ENCODE assay signal across 18 cellular contexts in genomic region chr17:75168998-75169397, GRCh38. TPM values are rescaled to one million over a fixed set of nuclear protein-coding genes. Genes with fewer than 3 reads are reported as not detected.
DNase-seq lines count a peak whose midpoint lies in the region; ATAC-seq, FAIRE-seq and TF ChIP-seq lines count a peak whose summit lies in the region.
"Had no signal": no experiment of that assay in that cellular context is flagged by ENCODE, and none has a peak within 500 bp of the region (broad histone marks: within the 10 kb centered on the region; RNA-seq: fewer than 3 reads in every experiment).

No MANE protein-coding gene starts in this region.

- H2AFZ ChIP-seq in K562 (ENCODE audit: low read depth, low read length): no peak overlapping the region

- H3K36me3 Mint-ChIP-seq in activated naive CD4-positive, alpha-beta T cell treated with anti-CD3 and anti-CD28 coated beads, Interleukin-2, amount 10 ng/mL, durations not matched to agents 7 days and 5 days: peaks cover 27% of the 10 kb centered on the region

- POLR2A ChIA-PET in K562 (lab: Yijun Ruan, JAX): interaction anchor here (1.0 to 2.1 kb wide), 4 partner anchors 9 to 126 kb away, joined by 3 to 9 read pairs (median 4); partner anchors contain the start of gene JPT1

- H3K27me3 Mint-ChIP-seq in activated naive CD4-positive, alpha-beta T cell treated with anti-CD3 and anti-CD28 coated beads, Interleukin-2, amount 10 ng/mL, durations not matched to agents 7 days and 5 days: no peaks in the 10 kb centered on the region

- 70% methylated on average over 4 of the region's 4 CpGs for whole genome bisulfite sequencing in K562 (ENCODE audit: insufficient coverage, low coverage, missing lambda C conversion rate)

- H3K9me1 ChIP-seq in K562 (ENCODE audit: control insufficient read depth, insufficient read depth, low read length): no peaks in the 10 kb centered on the region

- no peak for DNase-seq in activated naive CD4-positive, alpha-beta T cell treated with anti-CD3 and anti-CD28 coated beads, Interleukin-2, amount 10 ng/mL, durations not matched to agents 7 days and 5 days
- DNase-seq in activated naive CD4-positive, alpha-beta T cell treated with Interleukin-2 at 50 U/mL for 16 hours: no peak
- DNase-seq in K562 (ENCODE audit: extremely low read depth in 1 of 4, low spot score in 3 of 4): peak in 1 of 4 experiments; percentile 37
- DNase-seq in NCI-H187 treated with DMSO at 0.1 percent for 48 hours (lab: John Stamatoyannopoulos, UW): no peak
- DNase-seq in left colon: no peak
- DNase-seq: BE2C, EL, GF-D8, Kasumi-1, NCI-H1694, NCI-H2081 treated with DMSO at 0.1 percent for 48 hours, NCI-H2171 treated with DMSO at 0.1 percent for 48 hours, NCI-H524 treated with DMSO at 0.1 percent for 48 hours, NCI-H82, Peyer's patch had no signal

- H3K4me1 Mint-ChIP-seq in activated naive CD4-positive, alpha-beta T cell treated with anti-CD3 and anti-CD28 coated beads, Interleukin-2, amount 10 ng/mL, durations not matched to agents 7 days and 5 days: peaks cover 11% of the 10 kb centered on the region

- H3K36me3 ChIP-seq in K562 (ENCODE audit: control insufficient read depth, insufficient read depth, low read length): peaks cover 78% of the 10 kb centered on the region

- no peak overlapping the region for H3K4me3 Mint-ChIP-seq in activated naive CD4-positive, alpha-beta T cell treated with anti-CD3 and anti-CD28 coated beads, Interleukin-2, amount 10 ng/mL, durations not matched to agents 7 days and 5 days

- no peaks in the 10 kb centered on the region; a peak in 1 of 5 replicates for H3K4me1 ChIP-seq in K562 (replicated peaks in 1 of 2; ENCODE audit: control insufficient read depth in 2 of 2, insufficient read depth in 2 of 2, low read length in 2 of 2)
- H3K4me1 ChIP-seq: BE2C, Peyer's patch had no signal

- no peak overlapping the region for H3K4me3 ChIP-seq in K562
- H3K4me3 ChIP-seq: A549, Peyer's patch had no signal

- peaks cover 37% of the 10 kb centered on the region for H3K79me2 ChIP-seq in K562 (ENCODE audit: control insufficient read depth, insufficient read depth, low read length)

- CTCF ChIA-PET in activated naive CD4-positive, alpha-beta T cell treated with anti-CD3 and anti-CD28 coated beads, Interleukin-2, amount 10 ng/mL, durations not matched to agents 7 days and 5 days (lab: Charles Lee): interaction anchor here (9.4 kb wide), 1 partner anchor 54 kb away, joined by 116 read pairs; no protein-coding TSS in a partner anchor
- CTCF ChIA-PET in K562 (lab: Yijun Ruan, JAX; ENCODE audit: low intra/inter-chr PET ratio): no interaction called here

- ATAC-seq in K562 (no peak; the same call in 2 of the 3 replicates), left colon (no peak)
- ATAC-seq: A549, Right ventricle myocardium inferior had no signal

- H3K4me2 ChIP-seq in K562 (ENCODE audit: insufficient read depth, low read length): no peak overlapping the region
- H3K4me2 ChIP-seq: A549 had no signal

- intact Hi-C loops in K562 (cut with micrococcal nuclease): no loop called here
- intact Hi-C loops in left colon (cut with DNase I, micrococcal nuclease): no loop called here

- no peaks in the 10 kb centered on the region for H3K27me3 ChIP-seq in K562 (ENCODE audit: control insufficient read depth in 2 of 2, insufficient read depth in 2 of 2, low read length in 2 of 2)
- H3K27me3 ChIP-seq: BE2C, Peyer's patch had no signal

- peaks cover 4% of the 10 kb centered on the region; the same call in 1 of the 2 replicates for H4K20me1 ChIP-seq in K562 (replicated peaks; ENCODE audit: control insufficient read depth, insufficient read depth, low read length)

- no peak for TF ChIP-seq POLR2A in K562 (conservative IDR thresholded peaks at IDR 0.05)

- H3K27ac Mint-ChIP-seq in activated naive CD4-positive, alpha-beta T cell treated with anti-CD3 and anti-CD28 coated beads, Interleukin-2, amount 10 ng/mL, durations not matched to agents 7 days and 5 days: peak overlapping the region; percentile 37

- no peaks in the 10 kb centered on the region for H3K9me3 Mint-ChIP-seq in activated naive CD4-positive, alpha-beta T cell treated with anti-CD3 and anti-CD28 coated beads, Interleukin-2, amount 10 ng/mL, durations not matched to agents 7 days and 5 days

- no TSS peak for BruUV-seq in K562 (replicated peaks; lab: Mats Ljungman, UMichigan)

- no peak for TF ChIP-seq RAD21 in K562 (CRISPR knock-in tag; conservative IDR thresholded peaks at IDR 0.05 in 1 of 2, IDR thresholded peaks at IDR 0.05 in 1 of 2)

- H3K27ac ChIP-seq in K562 (ENCODE audit: extremely low read depth, low read depth, low read length): no peak overlapping the region
- H3K27ac ChIP-seq: A549, Peyer's patch had no signal

- in situ Hi-C loops in K562 (cut with MboI): no loop called here

- no peak for TF ChIP-seq CTCF in K562 (IDR thresholded peaks at IDR 0.05 in 2 of 3, conservative IDR thresholded peaks at IDR 0.05 in 1 of 3; ENCODE audit: insufficient read depth in 2 of 3, low read depth in 1 of 3, low read length in 3 of 3)

- no peaks in the 10 kb centered on the region for H3K9me3 ChIP-seq in K562 (replicated peaks; ENCODE audit: control insufficient read depth, insufficient read depth, low read depth, low read length)
- H3K9me3 ChIP-seq: A549, BE2C, Peyer's patch had no signal

- no peak for FAIRE-seq in K562 (lab: Jason Lieb, UNC)
- FAIRE-seq: A549, H54 had no signal

- TF ChIP-seq EP300 in K562 (IDR thresholded peaks at IDR 0.05; ENCODE audit: low read length): no peak

- H3K9ac ChIP-seq in K562 (ENCODE audit: insufficient read depth in 1 of 2, low read depth in 2 of 2, low read length in 2 of 2): no peak overlapping the region; a peak in 1 of 4 replicates

RNA-seq across cellular contexts. Expression of gene SUMO2, which starts 13.8 kb away (rescaled TPM):
- 15.8 and 22.4 TPM in 2 replicates for total RNA-seq in K562 (2011; cell fraction: chromatin; rRNA removed; ENCODE audit: low replicate concordance)
- total RNA-seq in K562 (2011; cell fraction: nucleolus; rRNA removed): 14.9 and 18.3 TPM in 2 replicates
- total RNA-seq in K562 (2011; cell fraction: nucleoplasm; rRNA removed): 30.7 and 43.9 TPM in 2 replicates
- total RNA-seq in K562 (2014; rRNA removed) (170 and 203 TPM in 2 replicates), K562 (2014; rRNA removed; fragmentation: Illumina TruSeq; extraction: Trizol) (379 and 441 TPM in 2 replicates), K562 (2015; rRNA removed; fragmentation: Illumina TruSeq; extraction: Trizol) (361 and 419 TPM in 2 replicates), K562 (2021) (511 and 520 TPM in 2 replicates), left colon (100 to 1,000 TPM; 235 to 254 TPM)
- polyA plus RNA-seq in K562 (2011; rRNA removed) (414 and 505 TPM in 2 replicates), K562 (2014; fragmentation: Illumina TruSeq; extraction: Trizol) (233 and 262 TPM in 2 replicates), K562 (2014; fragmentation: Nextera tagmentation; extraction: Ambion mirVana) (100 to 1,000 TPM; 570 to 733 TPM), K562 (2014; rRNA removed) (157 and 222 TPM in 2 replicates)
- 43.5 and 104 TPM in 2 replicates for polyA plus RNA-seq in K562 (2011; cell fraction: cytosol; rRNA removed)
- polyA plus RNA-seq in K562 (2011; cell fraction: nucleus; rRNA removed): 60.3 and 118 TPM in 2 replicates
- 290 and 393 TPM in 2 replicates for polyA plus RNA-seq in K562 (2012)
- 133 and 157 TPM in 2 replicates for polyA minus RNA-seq in K562 (2011; rRNA and poly(A)+ RNA removed)
- 208 and 214 TPM in 2 replicates for polyA minus RNA-seq in K562 (2011; cell fraction: cytosol; rRNA and poly(A)+ RNA removed)
- 9.2 and 28.8 TPM in 2 replicates for polyA minus RNA-seq in K562 (2011; cell fraction: nucleus; rRNA and poly(A)+ RNA removed)

RNA-seq across cellular contexts. Expression of gene JPT1, which starts 14.7 kb away (rescaled TPM):
- total RNA-seq in K562 (2011; cell fraction: chromatin; rRNA removed; ENCODE audit: low replicate concordance): 60.0 and 81.0 TPM in 2 replicates
- 77.1 and 90.4 TPM in 2 replicates for total RNA-seq in K562 (2011; cell fraction: nucleolus; rRNA removed)
- total RNA-seq in K562 (2011; cell fraction: nucleoplasm; rRNA removed): 68.9 and 75.0 TPM in 2 replicates
- total RNA-seq in K562 (2014; rRNA removed) (131 and 132 TPM in 2 replicates), K562 (2014; rRNA removed; fragmentation: Illumina TruSeq; extraction: Trizol) (168 and 185 TPM in 2 replicates), K562 (2015; rRNA removed; fragmentation: Illumina TruSeq; extraction: Trizol) (290 and 292 TPM in 2 replicates), K562 (2021) (243 and 245 TPM in 2 replicates), left colon (100 to 1,000 TPM; 212 to 220 TPM)
- polyA plus RNA-seq in K562 (2011; rRNA removed) (54.0 and 56.7 TPM in 2 replicates), K562 (2014; fragmentation: Illumina TruSeq; extraction: Trizol) (276 and 277 TPM in 2 replicates), K562 (2014; fragmentation: Nextera tagmentation; extraction: Ambion mirVana) (10 to 100 TPM; 67.8 to 77.7 TPM), K562 (2014; rRNA removed) (144 and 237 TPM in 2 replicates)
- polyA plus RNA-seq in K562 (2011; cell fraction: cytosol; rRNA removed): 112 and 122 TPM in 2 replicates
- polyA plus RNA-seq in K562 (2011; cell fraction: nucleus; rRNA removed): 68.8 and 82.6 TPM in 2 replicates
- 165 and 353 TPM in 2 replicates for polyA plus RNA-seq in K562 (2012)
- 46.8 and 55.1 TPM in 2 replicates for polyA minus RNA-seq in K562 (2011; rRNA and poly(A)+ RNA removed)
- polyA minus RNA-seq in K562 (2011; cell fraction: cytosol; rRNA and poly(A)+ RNA removed): 131 and 146 TPM in 2 replicates
- polyA minus RNA-seq in K562 (2011; cell fraction: nucleus; rRNA and poly(A)+ RNA removed): 35.1 and 49.8 TPM in 2 replicates

RNA-seq across cellular contexts. Expression of gene NUP85, which starts 36.5 kb away (rescaled TPM):
- total RNA-seq in K562 (2011; cell fraction: chromatin; rRNA removed; ENCODE audit: low replicate concordance): 303 and 492 TPM in 2 replicates
- total RNA-seq in K562 (2011; cell fraction: nucleolus; rRNA removed): 243 and 287 TPM in 2 replicates
- total RNA-seq in K562 (2011; cell fraction: nucleoplasm; rRNA removed): 239 and 282 TPM in 2 replicates
- 50.2 and 52.4 TPM in 2 replicates for total RNA-seq in K562 (2014; rRNA removed)
- 99.8 and 115 TPM in 2 replicates for total RNA-seq in K562 (2014; rRNA removed; fragmentation: Illumina TruSeq; extraction: Trizol)
- 77.1 and 81.2 TPM in 2 replicates for total RNA-seq in K562 (2015; rRNA removed; fragmentation: Illumina TruSeq; extraction: Trizol)
- 121 and 127 TPM in 2 replicates for total RNA-seq in K562 (2021)
- polyA plus RNA-seq in K562 (2011; rRNA removed): 128 and 135 TPM in 2 replicates
- 184 and 192 TPM in 2 replicates for polyA plus RNA-seq in K562 (2011; cell fraction: cytosol; rRNA removed)
- polyA plus RNA-seq in K562 (2011; cell fraction: nucleus; rRNA removed): 521 and 638 TPM in 2 replicates
- polyA plus RNA-seq in K562 (2012): 56.6 and 88.3 TPM in 2 replicates
- polyA plus RNA-seq in K562 (2014; fragmentation: Illumina TruSeq; extraction: Trizol): 82.2 and 83.7 TPM in 2 replicates
- polyA plus RNA-seq in K562 (2014; fragmentation: Nextera tagmentation; extraction: Ambion mirVana): 100 to 1,000 TPM; 156 to 177 TPM
- polyA plus RNA-seq in K562 (2014; rRNA removed): 110 and 116 TPM in 2 replicates
- polyA minus RNA-seq in K562 (2011; rRNA and poly(A)+ RNA removed): 62.4 and 87.2 TPM in 2 replicates
- polyA minus RNA-seq in K562 (2011; cell fraction: cytosol; rRNA and poly(A)+ RNA removed): 45.2 and 54.1 TPM in 2 replicates
- 79.4 and 108 TPM in 2 replicates for polyA minus RNA-seq in K562 (2011; cell fraction: nucleus; rRNA and poly(A)+ RNA removed)
- 10 to 100 TPM; 43.9 to 56.3 TPM for total RNA-seq in left colon

RNA-seq across cellular contexts. Expression of gene NT5C, which starts 37.5 kb away (rescaled TPM):
- total RNA-seq in K562 (2011; cell fraction: chromatin; rRNA removed; ENCODE audit: low replicate concordance): 23.9 and 63.5 TPM in 2 replicates
- total RNA-seq in K562 (2011; cell fraction: nucleolus; rRNA removed): 83.5 and 103 TPM in 2 replicates
- 34.3 and 56.2 TPM in 2 replicates for total RNA-seq in K562 (2011; cell fraction: nucleoplasm; rRNA removed)
- total RNA-seq in K562 (2014; rRNA removed) (150 and 205 TPM in 2 replicates), K562 (2014; rRNA removed; fragmentation: Illumina TruSeq; extraction: Trizol) (21.5 and 31.6 TPM in 2 replicates), K562 (2015; rRNA removed; fragmentation: Illumina TruSeq; extraction: Trizol) (55.3 and 56.6 TPM in 2 replicates), K562 (2021) (94.3 and 95.0 TPM in 2 replicates), left colon (10 to 100 TPM; 77.6 to 86.6 TPM)
- polyA plus RNA-seq in K562 (2011; rRNA removed) (45.0 and 55.6 TPM in 2 replicates), K562 (2014; fragmentation: Illumina TruSeq; extraction: Trizol) (31.0 and 40.2 TPM in 2 replicates), K562 (2014; fragmentation: Nextera tagmentation; extraction: Ambion mirVana) (1 to 10 TPM; 2.9 to 5.0 TPM), K562 (2014; rRNA removed) (167 and 175 TPM in 2 replicates)
- polyA plus RNA-seq in K562 (2011; cell fraction: cytosol; rRNA removed): 71.8 and 135 TPM in 2 replicates
- polyA plus RNA-seq in K562 (2011; cell fraction: nucleus; rRNA removed): 170 and 227 TPM in 2 replicates
- 54.2 and 75.4 TPM in 2 replicates for polyA plus RNA-seq in K562 (2012)
- polyA minus RNA-seq in K562 (2011; rRNA and poly(A)+ RNA removed): 6.2 and 7.8 TPM in 2 replicates
- 10.3 and 17.4 TPM in 2 replicates for polyA minus RNA-seq in K562 (2011; cell fraction: cytosol; rRNA and poly(A)+ RNA removed)
- 41.6 and 46.9 TPM in 2 replicates for polyA minus RNA-seq in K562 (2011; cell fraction: nucleus; rRNA and poly(A)+ RNA removed)

RNA-seq across cellular contexts. Expression of gene ARMC7, which starts 59.2 kb away (rescaled TPM):
- total RNA-seq in K562 (2011; cell fraction: chromatin; rRNA removed; ENCODE audit: low replicate concordance): 16.9 and 36.5 TPM in 2 replicates
- 20.5 and 25.8 TPM in 2 replicates for total RNA-seq in K562 (2011; cell fraction: nucleolus; rRNA removed)
- 16.9 and 19.5 TPM in 2 replicates for total RNA-seq in K562 (2011; cell fraction: nucleoplasm; rRNA removed)
- total RNA-seq in K562 (2014; rRNA removed): 5.9 and 10.2 TPM in 2 replicates
- 4.1 and 5.1 TPM in 2 replicates for total RNA-seq in K562 (2014; rRNA removed; fragmentation: Illumina TruSeq; extraction: Trizol)
- total RNA-seq in K562 (2015; rRNA removed; fragmentation: Illumina TruSeq; extraction: Trizol): 9.5 and 10.1 TPM in 2 replicates
- total RNA-seq in K562 (2021): 15.2 TPM in 2 replicates
- polyA plus RNA-seq in K562 (2011; rRNA removed): 3.9 and 8.0 TPM in 2 replicates
- 9.1 and 13.1 TPM in 2 replicates for polyA plus RNA-seq in K562 (2011; cell fraction: cytosol; rRNA removed)
- 8.4 and 8.7 TPM in 2 replicates for polyA plus RNA-seq in K562 (2011; cell fraction: nucleus; rRNA removed)
- polyA plus RNA-seq in K562 (2012): 15.4 and 16.8 TPM in 2 replicates
- 8.7 and 12.7 TPM in 2 replicates for polyA plus RNA-seq in K562 (2014; fragmentation: Illumina TruSeq; extraction: Trizol)
- 1 to 10 TPM; 1.4 to 2.8 TPM for polyA plus RNA-seq in K562 (2014; fragmentation: Nextera tagmentation; extraction: Ambion mirVana)
- polyA plus RNA-seq in K562 (2014; rRNA removed): 5.9 and 8.9 TPM in 2 replicates
- 8.0 and 8.3 TPM in 2 replicates for polyA minus RNA-seq in K562 (2011; rRNA and poly(A)+ RNA removed)
- polyA minus RNA-seq in K562 (2011; cell fraction: cytosol; rRNA and poly(A)+ RNA removed): 8.3 and 9.9 TPM in 2 replicates
- 6.9 and 11.7 TPM in 2 replicates for polyA minus RNA-seq in K562 (2011; cell fraction: nucleus; rRNA and poly(A)+ RNA removed)
- total RNA-seq in left colon: 10 to 100 TPM; 20.3 to 29.9 TPM
